In the genomic region with DNA sequence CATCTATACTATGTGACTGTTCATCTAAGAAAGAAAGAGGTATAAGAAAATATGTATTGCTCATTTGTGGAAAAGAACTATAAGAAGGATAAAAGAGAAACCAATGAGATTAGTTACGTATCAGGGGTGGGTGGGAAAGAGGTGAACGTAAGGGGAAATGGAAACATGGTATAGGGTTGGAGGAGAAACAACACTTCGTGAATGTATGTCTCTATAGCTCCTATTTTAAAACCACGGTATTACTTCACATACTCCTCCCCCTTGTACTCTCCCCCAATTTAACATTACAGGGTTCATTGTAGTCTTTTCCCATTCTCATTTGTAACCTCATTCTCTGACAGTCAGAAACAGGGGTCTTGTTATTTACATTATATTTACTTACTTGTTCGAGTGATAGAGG, we compare ENCODE assay signal across 33 cellular contexts.
"Had no signal": no experiment of that assay in that cellular context is flagged by ENCODE, and none has a peak within 500 bp of the region (broad histone marks: within the 10 kb centered on the region; RNA-seq: fewer than 3 reads in every experiment).

No MANE protein-coding gene starts in this region.

- ATAC-seq: activated naive CD4-positive, alpha-beta T cell treated with anti-CD3 and anti-CD28 coated beads, Interleukin-2, amount 50 U/mL, for 72 hours; activated naive CD8-positive, alpha-beta T cell treated with anti-CD3 and anti-CD28 coated beads, Interleukin-2, amount 50 U/mL, for 24 hours; activated T-cell treated with anti-CD3 and anti-CD28 coated beads, Interleukin-2, amount 50 U/mL, for 4 hours; activated T-cell treated with anti-CD3 and anti-CD28 coated beads, Interleukin-2, amount 50 U/mL, for 72 hours; activated T-helper 17 cell treated with anti-CD3 and anti-CD28 coated beads, Interleukin-2, amount 50 U/mL, for 72 hours; body of pancreas had no signal

- H3K4me3 ChIP-seq: adrenal gland, ascending aorta, body of pancreas, breast epithelium, cardiac muscle cell had no signal

- H3K27me3 ChIP-seq: adrenal gland, ascending aorta, body of pancreas, brain microvascular endothelial cell, breast epithelium, cardiac muscle cell had no signal

- H3K27ac ChIP-seq: adrenal gland, ascending aorta, body of pancreas, brain microvascular endothelial cell, breast epithelium, cardiac muscle cell had no signal

- DNase-seq: activated effector memory CD4-positive, alpha-beta T cell treated with anti-CD3 and anti-CD28 coated beads, Interleukin-2, amount 50 U/mL, for 16 hours; activated effector memory CD4-positive, alpha-beta T cell treated with Interleukin-2 at 50 U/mL for 16 hours; activated gamma-delta T cell; activated gamma-delta T cell treated with Interleukin-2 at 50 U/mL for 16 hours; activated naive CD4-positive, alpha-beta T cell; activated naive CD4-positive, alpha-beta T cell treated with anti-CD3 and anti-CD28 coated beads for 36 hours; activated naive CD4-positive, alpha-beta T cell treated with anti-CD3 and anti-CD28 coated beads, Interleukin-2, amount 10 ng/mL, durations not matched to agents 7 days and 5 days; activated naive CD4-positive, alpha-beta T cell treated with anti-CD3 and anti-CD28 coated beads, Interleukin-2, amount 50 U/mL, for 16 hours; activated naive CD4-positive, alpha-beta T cell treated with Interleukin-2 at 50 U/mL for 16 hours; activated naive CD8-positive, alpha-beta T cell treated with anti-CD3 and anti-CD28 coated beads for 36 hours; activated naive CD8-positive, alpha-beta T cell treated with anti-CD3 and anti-CD28 coated beads, Interleukin-2, amount 10 ng/mL, durations not matched to agents 7 days and 5 days; activated naive CD8-positive, alpha-beta T cell treated with anti-CD3 and anti-CD28 coated beads, Interleukin-2, amount 50 U/mL, for 24 hours; activated T-cell treated with anti-CD3 and anti-CD28 coated beads, Interleukin-2, amount 50 U/mL, for 24 hours; activated T-cell treated with anti-CD3 and anti-CD28 coated beads, Interleukin-2, amount 50 U/mL, for 4 hours; activated T-cell treated with anti-CD3 and anti-CD28 coated beads, Interleukin-2, amount 50 U/mL, for 48 hours; activated T-cell treated with anti-CD3 and anti-CD28 coated beads, Interleukin-2, amount 50 U/mL, for 72 hours; adrenal gland; amniotic stem cell; amygdala; anterior cingulate cortex; aorta; body of pancreas; brain microvascular endothelial cell; caudate nucleus; central memory CD4-positive, alpha-beta T cell; cerebellar nuclear complex had no signal

- FAIRE-seq: astrocyte, bronchial epithelial cell had no signal

- H3K36me3 ChIP-seq: adrenal gland, ascending aorta, brain microvascular endothelial cell, breast epithelium, cardiac muscle cell had no signal

- H3K4me1 ChIP-seq: adrenal gland, ascending aorta, body of pancreas, breast epithelium had no signal

- H3K9me3 ChIP-seq: adrenal gland, ascending aorta, body of pancreas, breast epithelium had no signal
